ENCODE assay signal across 21 cellular contexts in the genomic region with DNA sequence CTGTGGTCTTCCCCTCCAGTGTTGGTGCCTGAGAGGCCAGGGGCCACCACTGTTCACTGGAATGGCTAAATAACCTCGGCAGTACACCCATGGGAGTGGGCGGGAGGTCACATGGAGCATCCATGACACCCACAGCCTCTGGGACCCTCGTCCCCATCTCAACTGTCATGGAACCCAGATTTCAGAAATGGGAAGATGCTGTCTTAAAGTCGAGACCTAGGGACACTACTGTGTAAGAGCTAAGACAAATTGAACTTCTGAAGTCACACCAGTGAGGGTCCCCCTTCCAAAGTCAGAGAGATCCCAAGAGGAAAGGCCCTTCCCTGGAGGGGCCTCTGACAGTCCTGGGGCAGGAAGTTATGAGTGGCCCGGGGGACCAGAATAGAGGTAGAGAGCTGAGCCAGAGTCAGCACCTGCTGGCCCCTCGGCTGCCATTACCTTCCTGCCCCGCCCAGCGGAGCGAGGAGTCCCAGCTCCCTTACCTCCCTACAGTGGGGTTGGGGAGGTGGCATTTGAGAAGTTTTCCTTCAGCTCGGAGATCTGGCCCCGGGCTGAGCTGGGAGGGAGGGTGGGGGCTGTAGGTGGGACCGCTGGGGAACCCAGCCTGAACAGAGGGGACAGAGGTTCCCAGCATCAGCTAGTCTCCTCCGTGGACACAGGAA. TPM values are rescaled to one million over a fixed set of nuclear protein-coding genes. Genes with fewer than 3 reads are reported as not detected.
DNase-seq lines count a peak whose midpoint lies in the region; ATAC-seq and TF ChIP-seq lines count a peak whose summit lies in the region.
"Had no signal": no experiment of that assay in that cellular context is flagged by ENCODE, and none has a peak within 500 bp of the region (broad histone marks: within the 10 kb centered on the region; RNA-seq: fewer than 3 reads in every experiment).

No MANE protein-coding gene starts in this region.

- WGBS in neuronal stem cell (ENCODE audit: extremely low coverage in 2 of 2, insufficient read length in 2 of 2, insufficient replicate concordance in 1 of 2), 2 donors, result no CpG with 5 or more reads among the region's 13 CpGs

- H3K4me1 Mint-ChIP-seq in GM23338 (peaks cover 60% of the 10 kb centered on the region), WTC11 (peaks cover 64% of the 10 kb centered on the region)

- POLR2A ChIA-PET in WTC11 (lab: Charles Lee), result interaction anchor here (0.7 kb wide), 2 partner anchors 99 to 138 kb away, joined by 3 to 4 read pairs; no protein-coding TSS in a partner anchor

- H4K91ac ChIP-seq in neuronal stem cell (ENCODE audit: low read depth, low read length, poor library complexity), result no peak overlapping the region

- H4K20me1 ChIP-seq in GM23338 (replicated peaks; ENCODE audit: insufficient read depth), result peaks cover 10% of the 10 kb centered on the region; the same call in 1 of the 2 replicates

- H3K36me3 Mint-ChIP-seq in GM23338 (ENCODE audit: low read depth) (no peaks in the 10 kb centered on the region; the same call in 2 of the 3 replicates), WTC11 (no peaks in the 10 kb centered on the region)
- H3K36me3 Mint-ChIP-seq: CD4-positive, alpha-beta memory T cell; IgD-negative memory B cell had no signal

- TF ChIP-seq CTCF in GM23338 (conservative IDR thresholded peaks at IDR 0.05; ENCODE audit: low read depth in 2 of 2) (no peak), WTC11 (IDR thresholded peaks at IDR 0.05) (no peak), right atrium auricular region (IDR thresholded peaks at IDR 0.05) (no peak)

- H3K9me3 Mint-ChIP-seq in GM23338 (peaks cover 18% of the 10 kb centered on the region; the same call in 2 of the 3 replicates), WTC11 (no peaks in the 10 kb centered on the region)
- H3K9me3 Mint-ChIP-seq: IgD-negative memory B cell had no signal

- H3K4me3 ChIP-seq in GM23338 (peak overlapping the region; percentile 58), iPS-15b (ENCODE audit: low read depth, low read length) (peak overlapping the region; percentile 45), neuronal stem cell (ENCODE audit: low read length in 2 of 2) (no peak overlapping the region), right atrium auricular region (no peak overlapping the region)
- H3K4me3 ChIP-seq: GM12878, GM23248, HAP-1 had no signal

- H4K8ac ChIP-seq in neuronal stem cell (ENCODE audit: low read depth, low read length), result no peak overlapping the region

- H3K79me2 ChIP-seq in GM23338 (replicated peaks; ENCODE audit: insufficient read depth), result no peaks in the 10 kb centered on the region

- no peak overlapping the region for H2BK5ac ChIP-seq in neuronal stem cell (ENCODE audit: low read length)

- peaks cover 59% of the 10 kb centered on the region for H3K4me1 ChIP-seq in GM23338 (ENCODE audit: insufficient read depth)
- H3K4me1 ChIP-seq in iPS-15b (ENCODE audit: control insufficient read depth, insufficient read depth, low read length), result peaks cover 17% of the 10 kb centered on the region
- H3K4me1 ChIP-seq in neuronal stem cell (ENCODE audit: control insufficient read depth in 2 of 2, insufficient read depth in 1 of 2, low read depth in 1 of 2, low read length in 2 of 2), result peaks cover 0 to 15% of the 10 kb centered on the region in 2 donors
- H3K4me1 ChIP-seq in right atrium auricular region, result peaks cover 0 to 39% of the 10 kb centered on the region in 2 donors
- H3K4me1 ChIP-seq: HAP-1 had no signal

- H2BK120ac ChIP-seq in neuronal stem cell (ENCODE audit: low read depth, low read length), result no peak overlapping the region

- H2AK5ac ChIP-seq in neuronal stem cell (ENCODE audit: low read depth, low read length), result no peak overlapping the region

- ATAC-seq in GM23338 (0 out of 3 replicates have a peak, but pooled peaks have one; percentile 0), WTC11 (no peak), HG02852 (IDR thresholded peaks at IDR 0.05; ENCODE audit: unreplicated experiment) (no peak), GM18511 (IDR thresholded peaks at IDR 0.05; ENCODE audit: unreplicated experiment) (no peak), GM21447 (IDR thresholded peaks at IDR 0.05; ENCODE audit: unreplicated experiment) (no peak)
- ATAC-seq: GM12878, HepG2 had no signal

- DNase-seq in GM23338 (ENCODE audit: low spot score), result peak; percentile 62
- no peak for DNase-seq in WTC11 (ENCODE audit: low spot score)
- no peak for DNase-seq in neuronal stem cell (ENCODE audit: low spot score)
- no peak for DNase-seq in right atrium auricular region (ENCODE audit: low spot score)
- DNase-seq: 8988T; CD4-positive, alpha-beta memory T cell; DMS79 treated with DMSO at 0.1 percent for 48 hours; GM23248; KBM-7 had no signal

- no peak overlapping the region for H3K27ac Mint-ChIP-seq in GM23338
- H3K27ac Mint-ChIP-seq in WTC11, result no peak overlapping the region
- H3K27ac Mint-ChIP-seq: CD4-positive, alpha-beta memory T cell had no signal

- H3K36me3 ChIP-seq in GM23338 (ENCODE audit: insufficient read depth), result no peaks in the 10 kb centered on the region
- no peaks in the 10 kb centered on the region for H3K36me3 ChIP-seq in iPS-15b (ENCODE audit: control insufficient read depth, insufficient read depth, low read length)
- no peaks in the 10 kb centered on the region for H3K36me3 ChIP-seq in neuronal stem cell (replicated peaks in 1 of 2; ENCODE audit: control insufficient read depth in 2 of 2, insufficient read depth in 2 of 2, low read length in 2 of 2)
- no peaks in the 10 kb centered on the region for H3K36me3 ChIP-seq in right atrium auricular region
- H3K36me3 ChIP-seq: BLaER1, HAP-1 had no signal

- H3K27ac ChIP-seq in GM23338 (ENCODE audit: low read depth) (no peak overlapping the region), neuronal stem cell (replicated peaks; ENCODE audit: low read length) (no peak overlapping the region), right atrium auricular region (no peak overlapping the region)
- H3K27ac ChIP-seq: BLaER1, GM23248 had no signal

- peaks cover 18% of the 10 kb centered on the region for H3F3A ChIP-seq in GM23338 (replicated peaks; ENCODE audit: low read depth)

- H3K18ac ChIP-seq in neuronal stem cell (ENCODE audit: low read length), result no peak overlapping the region

- H2AFZ ChIP-seq in GM23338 (no peak overlapping the region), neuronal stem cell (ENCODE audit: low read length) (no peak overlapping the region)
- H2AFZ ChIP-seq: GM23248 had no signal

- H3K27me3 ChIP-seq in GM23338 (ENCODE audit: insufficient read depth) (peaks cover 99% of the 10 kb centered on the region), iPS-15b (ENCODE audit: control insufficient read depth, insufficient read depth, low read length) (peaks cover 98% of the 10 kb centered on the region), neuronal stem cell (ENCODE audit: control insufficient read depth in 3 of 3, insufficient read depth in 3 of 3, low read depth in 1 of 3, low read length in 3 of 3) (peaks cover 74 to 100% (median 99%) of the 10 kb centered on the region in 3 experiments), right atrium auricular region (peaks cover 38 to 66% of the 10 kb centered on the region in 2 donors)

- H3K9ac ChIP-seq in iPS-15b (ENCODE audit: low read depth, low read length) (no peak overlapping the region), neuronal stem cell (ENCODE audit: low read depth, low read length, poor library complexity) (no peak overlapping the region)
- H3K9ac ChIP-seq: BLaER1, GM23248 had no signal

- no peak overlapping the region for H3K4ac ChIP-seq in neuronal stem cell (ENCODE audit: low read length)

- H3K9me2 ChIP-seq in GM23338 (ENCODE audit: insufficient read depth), result no peaks in the 10 kb centered on the region

- H3K23ac ChIP-seq in neuronal stem cell (ENCODE audit: low read depth, low read length, poor library complexity), result peak overlapping the region; percentile 75

- CTCF ChIA-PET in WTC11 (lab: Charles Lee), result interaction anchor here (0.5 to 12.9 kb wide), 13 partner anchors 8 to 265 kb away, joined by 3 to 157 read pairs (median 8); no protein-coding TSS in a partner anchor

- H3K4me3 Mint-ChIP-seq in GM23338 (peak overlapping the region; percentile 70; the same call in 2 of the 3 replicates), WTC11 (peak overlapping the region; percentile 54)

- no peak overlapping the region for H3K14ac ChIP-seq in neuronal stem cell (ENCODE audit: low read length)

- H2BK12ac ChIP-seq in neuronal stem cell (ENCODE audit: low read length), result no peak overlapping the region

- H3K79me1 ChIP-seq in neuronal stem cell (ENCODE audit: low read depth, low read length), result no peaks in the 10 kb centered on the region

- H3K9me3 ChIP-seq in iPS-15b (ENCODE audit: control insufficient read depth, insufficient read depth, low read length) (no peaks in the 10 kb centered on the region), neuronal stem cell (replicated peaks in 1 of 2; ENCODE audit: control insufficient read depth in 2 of 2, insufficient read depth in 1 of 2, low read depth in 1 of 2, low read length in 2 of 2) (peaks cover 13 to 18% of the 10 kb centered on the region in 2 donors), right atrium auricular region (no peaks in the 10 kb centered on the region)
- H3K9me3 ChIP-seq: HAP-1 had no signal

- peaks cover 100% of the 10 kb centered on the region for H3K27me3 Mint-ChIP-seq in GM23338 (ENCODE audit: insufficient read depth, low read depth, poor library complexity)
- peaks cover 99% of the 10 kb centered on the region for H3K27me3 Mint-ChIP-seq in WTC11 (ENCODE audit: low read depth)

- H2BK15ac ChIP-seq in neuronal stem cell (ENCODE audit: low read length), result no peak overlapping the region

- H3K4me2 ChIP-seq in GM23338 (peak overlapping the region; percentile 83), neuronal stem cell (ENCODE audit: insufficient read depth, low read length, poor library complexity, severe bottlenecking) (no peak overlapping the region)

TF ChIP-seq in GM23338, 12 proteins besides CTCF, POLR2A, EP300 and RAD21:
- TF ChIP-seq EZH2 (IDR thresholded peaks at IDR 0.05; ENCODE audit: low read depth, unreplicated experiment) (peak; percentile 62), STAT1 (IDR thresholded peaks at IDR 0.05; ENCODE audit: unreplicated experiment) (no peak)

TF ChIP-seq in WTC11, 78 proteins besides CTCF, POLR2A, EP300 and RAD21:
- no peak for TF ChIP-seq KAT7 (CRISPR knock-in tag; IDR thresholded peaks at IDR 0.05; ENCODE audit: borderline replicate concordance)
- no peak for TF ChIP-seq MXD4 (CRISPR knock-in tag; IDR thresholded peaks at IDR 0.05; ENCODE audit: borderline replicate concordance)

RNA-seq across cellular contexts. Expression of a gene that starts 7.6 kb away (rescaled TPM):
- total RNA-seq in GM23338 (2014; rRNA removed; shearing (Covaris generic)), result 1.6 and 2.1 TPM in 2 replicates
- 0.87 and 1.1 TPM in 2 replicates for polyA plus RNA-seq in GM23338 (2016; fragmentation: Nextera tagmentation; extraction: Ambion mirVana)
- total RNA-seq in WTC11 (2021), result 8.9 to 10.6 TPM (median 9.0 TPM) in 3 replicates
- polyA plus RNA-seq in neuronal stem cell (2013, experiment 1 of 2), result 2.4 TPM
- polyA plus RNA-seq in neuronal stem cell (2013, experiment 2 of 2), result 2.4 TPM
- not detected for total RNA-seq in right atrium auricular region
- total RNA-seq: CD4-positive, alpha-beta memory T cell; G401; GM12878; GM23248; HepG2 had no signal
- polyA plus RNA-seq: AG04450; CD14-positive monocyte; CD4-positive, alpha-beta memory T cell; GM12878; GM23248; HepG2 had no signal

Comparison
In these comparisons a context has a peak if more than half of its experiments do, and no peak if none do; other contexts are left out.
1. H3K4me3 ChIP-seq: peak in GM23338 (single experiment) and iPS-15b (single experiment); none in neuronal stem cell (0 of 2) and right atrium auricular region (0 of 2).